Comparison of ENCODE assay signal across 14 cellular contexts in genomic region chr17:62725791-62726249, GRCh38.
DNase-seq lines count a peak whose midpoint lies in the region; ATAC-seq and TF ChIP-seq lines count a peak whose summit lies in the region.
"Had no signal": no experiment of that assay in that cellular context is flagged by ENCODE, and none has a peak within 500 bp of the region (broad histone marks: within the 10 kb centered on the region; RNA-seq: fewer than 3 reads in every experiment).

No MANE protein-coding gene starts in this region.

- H3K36me3 ChIP-seq in RWPE2 (ENCODE audit: low read depth) (no peaks in the 10 kb centered on the region), WERI-Rb-1 (no peaks in the 10 kb centered on the region)
- H3K36me3 ChIP-seq: ascending aorta had no signal

- H3K4me1 ChIP-seq in RWPE2 (ENCODE audit: insufficient read depth, poor library complexity, severe bottlenecking) = peaks cover 20% of the 10 kb centered on the region
- H3K4me1 ChIP-seq: ascending aorta had no signal

- ATAC-seq in RWPE2 (ENCODE audit: low read depth) = peak; percentile 60; the same call in 2 of the 3 replicates
- ATAC-seq: HCT116, right cardiac atrium had no signal

- peak; percentile 65 for DNase-seq in GDM1 (lab: John Stamatoyannopoulos, UW)
- DNase-seq in RWPE2 (ENCODE audit: low spot score) = no peak
- peak; percentile 32 for DNase-seq in epithelial cell of esophagus (ENCODE audit: low read depth)
- DNase-seq in renal cortical epithelial cell (ENCODE audit: low read depth) = peak; percentile 39
- no peak for DNase-seq in WERI-Rb-1
- no peak for DNase-seq in COR-L47 (lab: John Stamatoyannopoulos, UW)
- no peak for DNase-seq in stimulated activated CD4-positive, alpha-beta T cell treated with anti-CD3 and anti-CD28 coated beads, Interleukin-2, amount 100 ng/mL, for 48 hours
- DNase-seq: activated CD4-positive, CD25-positive, alpha-beta regulatory T cell; activated T-cell treated with anti-CD3 and anti-CD28 coated beads, Interleukin-2, amount 50 U/mL, for 1 hour; right cardiac atrium; RPMI8226 had no signal

- TF ChIP-seq CTCF in RWPE2 (IDR thresholded peaks at IDR 0.05; ENCODE audit: poor library complexity, severe bottlenecking) (no peak), epithelial cell of esophagus (IDR thresholded peaks at IDR 0.05; ENCODE audit: insufficient read depth, low read depth, low read length, missing control alignments) (no peak), WERI-Rb-1 (IDR thresholded peaks at IDR 0.05; ENCODE audit: low read depth, low read length) (no peak)

- H3K9me3 ChIP-seq in RWPE2 (ENCODE audit: severe bottlenecking) (no peaks in the 10 kb centered on the region), WERI-Rb-1 (ENCODE audit: severe bottlenecking) (no peaks in the 10 kb centered on the region)
- H3K9me3 ChIP-seq: ascending aorta had no signal

- peak overlapping the region; percentile 38 for H3K27ac ChIP-seq in RWPE2 (ENCODE audit: poor library complexity, severe bottlenecking)
- no peak overlapping the region for H3K27ac ChIP-seq in WERI-Rb-1
- H3K27ac ChIP-seq: ascending aorta, KMS-11 had no signal

- no peaks in the 10 kb centered on the region for H3K27me3 ChIP-seq in RWPE2 (ENCODE audit: insufficient read depth, poor library complexity, severe bottlenecking)
- no peaks in the 10 kb centered on the region for H3K27me3 ChIP-seq in WERI-Rb-1 (ENCODE audit: insufficient read depth, low read depth, severe bottlenecking)
- H3K27me3 ChIP-seq: ascending aorta had no signal

- H3K4me3 ChIP-seq in RWPE2 (ENCODE audit: severe bottlenecking) (no peak overlapping the region), epithelial cell of esophagus (ENCODE audit: low read length) (no peak overlapping the region), WERI-Rb-1 (ENCODE audit: low read depth, low read length) (no peak overlapping the region)
- H3K4me3 ChIP-seq: ascending aorta had no signal

Comparison
In these comparisons a context has a peak if more than half of its experiments do, and no peak if none do; other contexts are left out.
1. DNase-seq: peak in GDM1 (single experiment), epithelial cell of esophagus (single experiment) and renal cortical epithelial cell (single experiment); none in RWPE2 (single experiment), WERI-Rb-1 (single experiment), COR-L47 (single experiment) and stimulated activated CD4-positive, alpha-beta T cell treated with anti-CD3 and anti-CD28 coated beads, Interleukin-2, amount 100 ng/mL, for 48 hours (0 of 2).